8 cellular contexts compared by ENCODE assay signal in genomic region chr15:31326729-31327673, GRCh38. TPM values are rescaled to one million over a fixed set of nuclear protein-coding genes. Genes with fewer than 3 reads are reported as not detected.
DNase-seq lines count a peak whose midpoint lies in the region; ATAC-seq, FAIRE-seq and TF ChIP-seq lines count a peak whose summit lies in the region.

KLF13 (plus strand) TSS chr15:31326835; CDS start chr15:31327213, 378 bp downstream.

- RAD21 ChIA-PET in GM12878 (lab: Charles Lee; ENCODE audit: unreplicated experiment) = interaction anchor here (0.6 to 5.3 kb wide), 21 partner anchors 11 to 161 kb away, joined by 3 to 109 read pairs (median 9); no protein-coding TSS in a partner anchor

- intact Hi-C loops in GM12878 (cut with micrococcal nuclease; ENCODE audit: unreplicated experiment) = loop anchor here (1.0 to 10.0 kb wide), 11 partner anchors 11 to 422 kb away; partner anchors contain the start of gene FAN1

- no peak for FAIRE-seq in GM12878 (lab: Jason Lieb, UNC)

- H3K36me3 ChIP-seq in GM12878 (ENCODE audit: control insufficient read depth in 2 of 2, insufficient read depth in 2 of 2, low read length in 1 of 2) = peaks cover 2 to 5% of the 10 kb centered on the region in 2 experiments; a peak in 1 of 4 replicates
- H3K36me3 ChIP-seq in iPS-18a (ENCODE audit: control insufficient read depth, low read depth, low read length) = no peaks in the 10 kb centered on the region

- TF ChIP-seq EP300 in GM12878 (IDR thresholded peaks at IDR 0.05; ENCODE audit: borderline replicate concordance in 1 of 2, control insufficient read depth in 1 of 2, low read depth in 2 of 2, low read length in 2 of 2) = no peak

- H4K20me1 ChIP-seq in GM12878 (ENCODE audit: control insufficient read depth, insufficient read depth) = peaks cover 4% of the 10 kb centered on the region; the same call in 1 of the 2 replicates

- H3K27me3 ChIP-seq in GM12878 (replicated peaks in 1 of 2; ENCODE audit: control insufficient read depth in 2 of 2, insufficient read depth in 2 of 2, low read length in 1 of 2) (no peaks in the 10 kb centered on the region), iPS-18a (ENCODE audit: control insufficient read depth, insufficient read depth, low read length) (peaks cover 15% of the 10 kb centered on the region)

- peak within 1 kb of the TSS; percentile 62; the same call in 1 of the 2 replicates for H2AFZ ChIP-seq in GM12878 (ENCODE audit: control insufficient read depth, low read depth, low read length)

- no TSS peak for BruUV-seq in GM12878 (replicated peaks; lab: Mats Ljungman, UMichigan)

- H3K4me1 ChIP-seq in GM12878 (ENCODE audit: control insufficient read depth, insufficient read depth, low read length) = peaks cover 41% of the 10 kb centered on the region
- peaks cover 3% of the 10 kb centered on the region for H3K4me1 ChIP-seq in iPS-18a (ENCODE audit: control insufficient read depth, low read depth, low read length)

- TF ChIP-seq RAD21 in GM12878 (IDR thresholded peaks at IDR 0.05; ENCODE audit: insufficient read depth, low read depth, low read length) = no peak

- DNase-seq in GM12878 (ENCODE audit: low read depth, low spot score) (no peak), pons (ENCODE audit: low spot score) (no peak)

- CTCF ChIA-PET in GM12878 (lab: Yijun Ruan, JAX) = interaction anchor here (0.6 to 4.6 kb wide), 6 partner anchors 24 to 161 kb away, joined by 3 to 35 read pairs (median 13); no protein-coding TSS in a partner anchor

- POLR2A ChIA-PET in GM12878 (lab: Charles Lee) = interaction anchor here (0.6 to 7.3 kb wide), 15 partner anchors 9 to 146 kb away, joined by 3 to 112 read pairs (median 5); no protein-coding TSS in a partner anchor

- peak within 1 kb of the TSS; percentile 77 for H3K27ac ChIP-seq in 22Rv1
- H3K27ac ChIP-seq in GM12878 (ENCODE audit: control insufficient read depth, insufficient read depth) = peak within 1 kb of the TSS; percentile 97
- H3K27ac ChIP-seq in iPS-18a (ENCODE audit: low read length) = no peak within 1 kb of the TSS
- peak within 1 kb of the TSS; percentile 81 to 99 (median 97) for H3K27ac ChIP-seq in skin epidermis

- peak within 1 kb of the TSS; percentile 99 for H3K4me2 ChIP-seq in GM12878 (ENCODE audit: control insufficient read depth, insufficient read depth)

- TF ChIP-seq CTCF in 22Rv1 (IDR thresholded peaks at IDR 0.05) (no peak), GM12878 (IDR thresholded peaks at IDR 0.05 in 2 of 3, conservative IDR thresholded peaks at IDR 0.05 in 1 of 3; ENCODE audit: control insufficient read depth in 2 of 3, extremely low read depth in 1 of 3, insufficient read depth in 1 of 3, low read depth in 3 of 3, low read length in 3 of 3) (no peak)

- WGBS in GM12878 (ENCODE audit: insufficient coverage, insufficient replicate concordance, low lambda C conversion rate, missing lambda C conversion rate) = under 1% methylated on average over 79 of the region's 151 CpGs

- SMC1A ChIA-PET in GM12878 (lab: Charles Lee; ENCODE audit: uncharacterized antibody, unreplicated experiment) = interaction anchor here (0.7 to 5.0 kb wide), 8 partner anchors 19 to 112 kb away, joined by 3 to 83 read pairs (median 16); no protein-coding TSS in a partner anchor

- ATAC-seq in GM18867 (IDR thresholded peaks at IDR 0.05; ENCODE audit: unreplicated experiment) (peak; percentile 50), HG03066 (IDR thresholded peaks at IDR 0.05; ENCODE audit: low read depth, unreplicated experiment) (peak; percentile 40), SK-N-SH treated with all-trans-retinoic acid at 6 μM for 48 hours (peak; percentile 17), GM12878 (peak; percentile 55)

- H3K9me3 ChIP-seq in GM12878 (replicated peaks; ENCODE audit: control insufficient read depth, insufficient read depth, low read length) (no peaks in the 10 kb centered on the region), iPS-18a (ENCODE audit: control insufficient read depth, low read depth, low read length) (no peaks in the 10 kb centered on the region)

- peak; percentile 72 for TF ChIP-seq POLR2A in GM12878 (IDR thresholded peaks at IDR 0.05; ENCODE audit: low read depth, low read length)

- H3K9ac ChIP-seq in GM12878 (ENCODE audit: control insufficient read depth, insufficient read depth, low read length) (peak within 1 kb of the TSS; percentile 96), iPS-18a (ENCODE audit: low read length) (peak within 1 kb of the TSS; percentile 11)

- in situ Hi-C loops in GM12878 (cut with MboI) = loop anchor here (10.0 to 25.0 kb wide), 3 partner anchors 62 to 1285 kb away; partner anchors contain the start of genes ARHGAP11A and ARHGAP11B

- peaks cover 79% of the 10 kb centered on the region for H3K79me2 ChIP-seq in GM12878 (ENCODE audit: control insufficient read depth, insufficient read depth, low read length)

- peak within 1 kb of the TSS; percentile 79 for H3K4me3 ChIP-seq in GM12878
- H3K4me3 ChIP-seq in iPS-18a (ENCODE audit: low read length) = peak within 1 kb of the TSS; percentile 70
- H3K4me3 ChIP-seq in skin epidermis = peak within 1 kb of the TSS; percentile 47 to 91 (median 79)

TF ChIP-seq in SK-N-SH treated with all-trans-retinoic acid at 6 μM for 48 hours, 23 proteins besides CTCF, POLR2A, EP300 and RAD21:
- no peak for TF ChIP-seq ZNF70 (CRISPR knock-in tag; IDR thresholded peaks at IDR 0.05)
- TF ChIP-seq ISL1 (CRISPR knock-in tag; IDR thresholded peaks at IDR 0.05) = no peak
- no peak for TF ChIP-seq GLIS3 (CRISPR knock-in tag; IDR thresholded peaks at IDR 0.05)
- no peak for TF ChIP-seq OSR1 (CRISPR knock-in tag; IDR thresholded peaks at IDR 0.05)
- no peak for TF ChIP-seq ESRRG (CRISPR knock-in tag; IDR thresholded peaks at IDR 0.05)
- no peak for TF ChIP-seq CSRNP3 (CRISPR knock-in tag; IDR thresholded peaks at IDR 0.05)
TF ChIP-seq in SK-N-SH treated with all-trans-retinoic acid at 6 μM for 48 hours: peak in this region for 0.

TF ChIP-seq in GM12878, 131 proteins besides CTCF, POLR2A, EP300 and RAD21 (continues in another document):
- TF ChIP-seq CHD1 (IDR thresholded peaks at IDR 0.05; ENCODE audit: low read depth, low read length) (peak; percentile 77; the same call in 1 of the 2 replicates), BCL3 (IDR thresholded peaks at IDR 0.05; ENCODE audit: borderline replicate concordance, insufficient read depth, low read depth, low read length, poor library complexity, severe bottlenecking) (peak; percentile 5), GATAD2B (conservative IDR thresholded peaks at IDR 0.05; ENCODE audit: low read depth) (peak; percentile 57; the same call in 1 of the 2 replicates), EGR1 (IDR thresholded peaks at IDR 0.05; ENCODE audit: borderline replicate concordance in 1 of 2, low read depth in 2 of 2, low read length in 2 of 2) (peak in 1 of 2 experiments; percentile 87; a peak in 2 of 3 replicates), FOXK2 (IDR thresholded peaks at IDR 0.05) (no peak), SP1 (IDR thresholded peaks at IDR 0.05; ENCODE audit: low read depth, low read length) (no peak), MXI1 (IDR thresholded peaks at IDR 0.05; ENCODE audit: low read depth, low read length) (no peak), IKZF1 (conservative IDR thresholded peaks at IDR 0.05) (peak; percentile 34), USF2 (IDR thresholded peaks at IDR 0.05; ENCODE audit: borderline replicate concordance, low read depth, low read length) (no peak)

RNA-seq across cellular contexts. Expression of gene KLF13, which starts in this region (rescaled TPM):
- total RNA-seq in GM12878 (2013; cell fraction: nucleolus; rRNA removed) = 47.3 and 48.6 TPM in 2 replicates
- total RNA-seq in GM12878 (2014; rRNA removed) = 49.3 and 51.8 TPM in 2 replicates
- total RNA-seq in GM12878 (2014; rRNA removed; fragmentation: Illumina TruSeq; extraction: Trizol) = 64.7 and 65.1 TPM in 2 replicates
- total RNA-seq in GM12878 (2021) = 109 and 112 TPM in 2 replicates
- 21.1 TPM for polyA plus RNA-seq in GM12878 (2011; ENCODE audit: low read depth)
- 71.9 and 72.0 TPM in 2 replicates for polyA plus RNA-seq in GM12878 (2011; rRNA removed)
- polyA plus RNA-seq in GM12878 (2011; cell fraction: cytosol; rRNA removed) = 40.2 and 46.9 TPM in 2 replicates
- polyA plus RNA-seq in GM12878 (2011; cell fraction: nucleus; rRNA removed) = 35.3 and 41.2 TPM in 2 replicates
- polyA plus RNA-seq in GM12878 (2012) = 50.2 and 70.7 TPM in 2 replicates
- polyA plus RNA-seq in GM12878 (2014; fragmentation: Illumina TruSeq; extraction: Trizol) = 42.3 and 48.2 TPM in 2 replicates
- 10 to 100 TPM; 31.1 to 63.1 TPM for polyA plus RNA-seq in GM12878 (2014; fragmentation: Nextera tagmentation; extraction: Ambion mirVana)
- polyA plus RNA-seq in GM12878 (2014; rRNA removed) = 51.0 and 52.4 TPM in 2 replicates
- 10 to 100 TPM; 20.3 to 24.4 TPM for polyA plus RNA-seq in GM12878 (2016; fragmentation: Nextera tagmentation; extraction: Ambion mirVana)
- 55.7 and 58.5 TPM in 2 replicates for polyA minus RNA-seq in GM12878 (2011; rRNA and poly(A)+ RNA removed)
- 23.3 and 37.1 TPM in 2 replicates for polyA minus RNA-seq in GM12878 (2011; cell fraction: cytosol; rRNA and poly(A)+ RNA removed)
- 10.3 and 17.7 TPM in 2 replicates for polyA minus RNA-seq in GM12878 (2011; cell fraction: nucleus; rRNA and poly(A)+ RNA removed)
